ENCODE assay signal across 1 cellular context in genomic region chr6:122471107-122472021, GRCh38.
TF ChIP-seq lines count a peak whose summit lies in the region.

SERINC1 (minus strand) TSS chr6:122471807; CDS start chr6:122471737, 70 bp downstream.

TF ChIP-seq in HepG2, 621 proteins besides CTCF, POLR2A, EP300 and RAD21 (continued from another document and continues in another):
- TF ChIP-seq, protein P1, sequence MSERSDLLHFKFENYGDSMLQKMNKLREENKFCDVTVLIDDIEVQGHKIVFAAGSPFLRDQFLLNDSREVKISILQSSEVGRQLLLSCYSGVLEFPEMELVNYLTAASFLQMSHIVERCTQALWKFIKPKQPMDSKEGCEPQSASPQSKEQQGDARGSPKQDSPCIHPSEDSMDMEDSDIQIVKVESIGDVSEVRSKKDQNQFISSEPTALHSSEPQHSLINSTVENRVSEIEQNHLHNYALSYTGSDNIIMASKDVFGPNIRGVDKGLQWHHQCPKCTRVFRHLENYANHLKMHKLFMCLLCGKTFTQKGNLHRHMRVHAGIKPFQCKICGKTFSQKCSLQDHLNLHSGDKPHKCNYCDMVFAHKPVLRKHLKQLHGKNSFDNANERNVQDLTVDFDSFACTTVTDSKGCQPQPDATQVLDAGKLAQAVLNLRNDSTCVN (CRISPR knock-in tag; IDR thresholded peaks at IDR 0.05; ENCODE audit: borderline replicate concordance), result peak; percentile 33; the same call in 1 of the 2 replicates
- TF ChIP-seq AHDC1 (CRISPR knock-in tag; IDR thresholded peaks at IDR 0.05; ENCODE audit: borderline replicate concordance) (no peak), SOX13 (IDR thresholded peaks at IDR 0.05) (no peak), SOX13 (CRISPR knock-in tag; conservative IDR thresholded peaks at IDR 0.05 in 1 of 2, IDR thresholded peaks at IDR 0.05 in 1 of 2) (peak in 1 of 2 experiments; percentile 48; a peak in 2 of 4 replicates), ZNF350 (CRISPR knock-in tag; IDR thresholded peaks at IDR 0.05; ENCODE audit: borderline replicate concordance, low read depth) (peak; percentile 77; the same call in 1 of the 2 replicates), ZNF605 (CRISPR knock-in tag; IDR thresholded peaks at IDR 0.05) (no peak), JUND (CRISPR knock-in tag; IDR thresholded peaks at IDR 0.05) (no peak), TBP (CRISPR knock-in tag; IDR thresholded peaks at IDR 0.05) (no peak), FOXK2 (IDR thresholded peaks at IDR 0.05) (0 out of 2 replicates have a peak, but pooled peaks have one; percentile 36), ZNF564 (CRISPR knock-in tag; IDR thresholded peaks at IDR 0.05) (no peak), PRMT3 (CRISPR knock-in tag; IDR thresholded peaks at IDR 0.05; ENCODE audit: borderline replicate concordance, low read depth) (no peak), SALL1 (CRISPR knock-in tag; IDR thresholded peaks at IDR 0.05) (peak; percentile 87), DR1 (CRISPR knock-in tag; IDR thresholded peaks at IDR 0.05) (peak; percentile 81; the same call in 1 of the 2 replicates), ZNF253 (CRISPR knock-in tag; IDR thresholded peaks at IDR 0.05; ENCODE audit: borderline replicate concordance) (peak; percentile 68; the same call in 1 of the 2 replicates), ZFP82 (CRISPR knock-in tag; IDR thresholded peaks at IDR 0.05; ENCODE audit: borderline replicate concordance) (no peak), ZEB1 (IDR thresholded peaks at IDR 0.05; ENCODE audit: insufficient replicate concordance, low read depth) (no peak), ZNF781 (CRISPR knock-in tag; IDR thresholded peaks at IDR 0.05; ENCODE audit: borderline replicate concordance, not compliant biosample characterization) (peak; percentile 82), CEBPG (CRISPR knock-in tag; IDR thresholded peaks at IDR 0.05) (peak; percentile 30; the same call in 1 of the 2 replicates), YY1 (IDR thresholded peaks at IDR 0.05; ENCODE audit: insufficient read depth, insufficient replicate concordance, low read depth, low read length) (peak; percentile 85), MIER2 (CRISPR knock-in tag; IDR thresholded peaks at IDR 0.05) (0 out of 2 replicates have a peak, but pooled peaks have one; percentile 38), ZNF772 (CRISPR knock-in tag; IDR thresholded peaks at IDR 0.05) (peak; percentile 85; the same call in 1 of the 2 replicates), PREB (CRISPR knock-in tag; IDR thresholded peaks at IDR 0.05) (no peak), ZNF136 (CRISPR knock-in tag; IDR thresholded peaks at IDR 0.05; ENCODE audit: low read depth) (0 out of 2 replicates have a peak, but pooled peaks have one; percentile 33), TGIF2 (CRISPR knock-in tag; IDR thresholded peaks at IDR 0.05) (0 out of 2 replicates have a peak, but pooled peaks have one; percentile 35), ZNF317 (CRISPR knock-in tag; IDR thresholded peaks at IDR 0.05) (peak; percentile 62; the same call in 1 of the 2 replicates), PRPF4 (IDR thresholded peaks at IDR 0.05; ENCODE audit: low read depth, low read length, poor library complexity, severe bottlenecking) (no peak), ZBED4 (CRISPR knock-in tag; IDR thresholded peaks at IDR 0.05; ENCODE audit: borderline replicate concordance) (peak; percentile 43; the same call in 1 of the 2 replicates), ZNF580 (CRISPR knock-in tag; IDR thresholded peaks at IDR 0.05; ENCODE audit: borderline replicate concordance, low read depth) (peak; percentile 59; the same call in 1 of the 2 replicates), RXRA (CRISPR knock-in tag; IDR thresholded peaks at IDR 0.05) (0 out of 2 replicates have a peak, but pooled peaks have one; percentile 50), PATZ1 (CRISPR knock-in tag; IDR thresholded peaks at IDR 0.05) (peak; percentile 22; the same call in 1 of the 2 replicates), JUNB (CRISPR knock-in tag; IDR thresholded peaks at IDR 0.05; ENCODE audit: borderline replicate concordance) (no peak), FOXJ3 (CRISPR knock-in tag; IDR thresholded peaks at IDR 0.05; ENCODE audit: borderline replicate concordance) (no peak; the same call in 1 of the 2 replicates), GLI4 (CRISPR knock-in tag; IDR thresholded peaks at IDR 0.05; ENCODE audit: borderline replicate concordance) (peak; percentile 63; the same call in 1 of the 2 replicates), GATAD2A (CRISPR knock-in tag; IDR thresholded peaks at IDR 0.05) (0 out of 2 replicates have a peak, but pooled peaks have one; percentile 20), AGO2 (optimal IDR thresholded peaks at IDR 0.05; ENCODE audit: low read depth, low read length) (peak; percentile 48), ZNF124 (CRISPR knock-in tag; IDR thresholded peaks at IDR 0.05) (no peak; the same call in 1 of the 2 replicates), CBX5 (CRISPR knock-in tag; IDR thresholded peaks at IDR 0.05; ENCODE audit: borderline replicate concordance) (peak; percentile 65; the same call in 1 of the 2 replicates)
- TF ChIP-seq, protein P2, sequence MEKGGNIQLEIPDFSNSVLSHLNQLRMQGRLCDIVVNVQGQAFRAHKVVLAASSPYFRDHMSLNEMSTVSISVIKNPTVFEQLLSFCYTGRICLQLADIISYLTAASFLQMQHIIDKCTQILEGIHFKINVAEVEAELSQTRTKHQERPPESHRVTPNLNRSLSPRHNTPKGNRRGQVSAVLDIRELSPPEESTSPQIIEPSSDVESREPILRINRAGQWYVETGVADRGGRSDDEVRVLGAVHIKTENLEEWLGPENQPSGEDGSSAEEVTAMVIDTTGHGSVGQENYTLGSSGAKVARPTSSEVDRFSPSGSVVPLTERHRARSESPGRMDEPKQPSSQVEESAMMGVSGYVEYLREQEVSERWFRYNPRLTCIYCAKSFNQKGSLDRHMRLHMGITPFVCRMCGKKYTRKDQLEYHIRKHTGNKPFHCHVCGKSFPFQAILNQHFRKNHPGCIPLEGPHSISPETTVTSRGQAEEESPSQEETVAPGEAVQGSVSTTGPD (CRISPR knock-in tag; IDR thresholded peaks at IDR 0.05), result no peak
- TF ChIP-seq, protein P3, sequence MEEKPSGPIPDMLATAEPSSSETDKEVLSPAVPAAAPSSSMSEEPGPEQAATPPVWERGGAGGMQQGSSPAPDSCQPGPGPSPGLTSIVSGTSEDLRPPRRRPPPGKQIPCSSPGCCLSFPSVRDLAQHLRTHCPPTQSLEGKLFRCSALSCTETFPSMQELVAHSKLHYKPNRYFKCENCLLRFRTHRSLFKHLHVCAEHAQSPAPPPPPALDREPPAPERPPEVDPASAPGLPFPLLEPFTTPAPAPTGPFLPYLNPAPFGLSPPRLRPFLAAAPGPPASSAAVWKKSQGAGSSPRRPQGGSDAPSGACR (CRISPR knock-in tag; IDR thresholded peaks at IDR 0.05), result peak; percentile 76
- TF ChIP-seq, protein P4, sequence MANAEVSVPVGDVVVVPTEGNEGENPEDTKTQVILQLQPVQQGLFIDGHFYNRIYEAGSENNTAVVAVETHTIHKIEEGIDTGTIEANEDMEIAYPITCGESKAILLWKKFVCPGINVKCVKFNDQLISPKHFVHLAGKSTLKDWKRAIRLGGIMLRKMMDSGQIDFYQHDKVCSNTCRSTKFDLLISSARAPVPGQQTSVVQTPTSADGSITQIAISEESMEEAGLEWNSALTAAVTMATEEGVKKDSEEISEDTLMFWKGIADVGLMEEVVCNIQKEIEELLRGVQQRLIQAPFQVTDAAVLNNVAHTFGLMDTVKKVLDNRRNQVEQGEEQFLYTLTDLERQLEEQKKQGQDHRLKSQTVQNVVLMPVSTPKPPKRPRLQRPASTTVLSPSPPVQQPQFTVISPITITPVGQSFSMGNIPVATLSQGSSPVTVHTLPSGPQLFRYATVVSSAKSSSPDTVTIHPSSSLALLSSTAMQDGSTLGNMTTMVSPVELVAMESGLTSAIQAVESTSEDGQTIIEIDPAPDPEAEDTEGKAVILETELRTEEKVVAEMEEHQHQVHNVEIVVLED (CRISPR knock-in tag; IDR thresholded peaks at IDR 0.05; ENCODE audit: borderline replicate concordance), result peak; percentile 94
- TF ChIP-seq, protein P5, sequence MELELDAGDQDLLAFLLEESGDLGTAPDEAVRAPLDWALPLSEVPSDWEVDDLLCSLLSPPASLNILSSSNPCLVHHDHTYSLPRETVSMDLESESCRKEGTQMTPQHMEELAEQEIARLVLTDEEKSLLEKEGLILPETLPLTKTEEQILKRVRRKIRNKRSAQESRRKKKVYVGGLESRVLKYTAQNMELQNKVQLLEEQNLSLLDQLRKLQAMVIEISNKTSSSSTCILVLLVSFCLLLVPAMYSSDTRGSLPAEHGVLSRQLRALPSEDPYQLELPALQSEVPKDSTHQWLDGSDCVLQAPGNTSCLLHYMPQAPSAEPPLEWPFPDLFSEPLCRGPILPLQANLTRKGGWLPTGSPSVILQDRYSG (CRISPR knock-in tag; IDR thresholded peaks at IDR 0.05), result peak; percentile 74; the same call in 1 of the 2 replicates
